28 cellular contexts compared by ENCODE assay signal in the genomic region with DNA sequence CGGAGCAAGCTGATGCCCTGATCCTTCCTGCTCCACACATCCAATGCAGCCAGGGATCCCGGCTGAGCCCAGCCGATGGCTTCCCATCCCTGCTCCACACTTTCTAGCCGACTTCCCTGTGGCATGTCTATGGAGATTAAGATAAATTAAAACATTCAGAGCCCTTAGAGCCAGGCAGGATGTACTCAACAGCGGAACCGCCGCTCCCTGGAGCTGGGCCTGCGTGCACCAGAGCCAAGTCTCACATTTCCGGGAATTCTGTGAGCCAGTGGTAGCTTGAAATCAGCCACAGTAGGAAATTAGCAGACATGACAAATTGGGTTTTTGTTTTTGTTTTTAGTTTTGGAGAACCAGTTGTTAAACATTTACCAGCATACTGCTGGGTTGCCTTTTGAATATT.
A peak's percentile ranks its signal among the peaks of the same experiment; 100 is the strongest.
DNase-seq lines count a peak whose midpoint lies in the region; ATAC-seq, FAIRE-seq and TF ChIP-seq lines count a peak whose summit lies in the region.
"Had no signal": no experiment of that assay in that cellular context is flagged by ENCODE, and none has a peak within 500 bp of the region (broad histone marks: within the 10 kb centered on the region; RNA-seq: fewer than 3 reads in every experiment).

No MANE protein-coding gene starts in this region.

- H3K4me1 ChIP-seq in adrenal gland (replicated peaks in 1 of 2), result no peaks in the 10 kb centered on the region
- H3K4me1 ChIP-seq in kidney (ENCODE audit: control insufficient read depth in 1 of 2, insufficient read depth in 1 of 2, low read depth in 1 of 2, low read length in 2 of 2), result peaks cover 0 to 4% of the 10 kb centered on the region in 2 donors
- no peaks in the 10 kb centered on the region for H3K4me1 ChIP-seq in pancreas
- H3K4me1 ChIP-seq: BLaER1 had no signal

- TF ChIP-seq POLR2A in adrenal gland (IDR thresholded peaks at IDR 0.05), result no peak

- H3K27me3 ChIP-seq in adrenal gland (no peaks in the 10 kb centered on the region), pancreas (no peaks in the 10 kb centered on the region)
- H3K27me3 ChIP-seq: BLaER1 had no signal

- FAIRE-seq in kidney (lab: Jason Lieb, UNC), result no peak
- no peak for FAIRE-seq in pancreas (lab: Jason Lieb, UNC)
- FAIRE-seq: GM12878, HTR-8/SVneo, RCC 7860 had no signal

- H3K4me3 ChIP-seq in adrenal gland (no peak overlapping the region), kidney (ENCODE audit: low read length in 2 of 2) (peak overlapping the region; percentile 9 to 26), pancreas (no peak overlapping the region)
- H3K4me3 ChIP-seq: BLaER1, GM12878, SK-N-MC had no signal

- intact Hi-C loops in adrenal gland (cut with DNase I) (no loop called here), kidney (cut with DNase I) (no loop called here), pancreas (cut with DNase I) (no loop called here)

- H3K9ac ChIP-seq in kidney (ENCODE audit: low read length in 2 of 2), result no peak overlapping the region
- H3K9ac ChIP-seq: BLaER1, KMS-11 had no signal

- ATAC-seq in pancreas (peak in 3 of 4 donors; percentile 49 to 72 (median 51)), HG03442 (IDR thresholded peaks at IDR 0.05; ENCODE audit: unreplicated experiment) (no peak), GM21737 (IDR thresholded peaks at IDR 0.05; ENCODE audit: unreplicated experiment) (no peak), HG02885 (IDR thresholded peaks at IDR 0.05; ENCODE audit: poor library complexity, unreplicated experiment) (no peak)
- ATAC-seq: GM12878 had no signal

- H3K36me3 ChIP-seq in adrenal gland (replicated peaks in 1 of 2) (no peaks in the 10 kb centered on the region), kidney (ENCODE audit: control insufficient read depth in 1 of 2, insufficient read depth in 2 of 2, low read length in 2 of 2) (no peaks in the 10 kb centered on the region), pancreas (no peaks in the 10 kb centered on the region)
- H3K36me3 ChIP-seq: BLaER1 had no signal

- TF ChIP-seq CTCF in adrenal gland (IDR thresholded peaks at IDR 0.05), result no peak
- no peak for TF ChIP-seq CTCF in kidney (IDR thresholded peaks at IDR 0.05; ENCODE audit: borderline replicate concordance, extremely low read depth, insufficient read depth)
- TF ChIP-seq CTCF in pancreas (IDR thresholded peaks at IDR 0.05), result no peak

- WGBS in adrenal gland, 4 donors, result 53 to 74% (median 60%) methylated on average over 9 of the region's 9 CpGs
- WGBS in pancreas, 2 donors, result 44 to 57% methylated on average over 9 of the region's 9 CpGs

- H3K27ac ChIP-seq in adrenal gland, result peak overlapping the region in 1 of 5 donors; percentile 52
- H3K27ac ChIP-seq in kidney (ENCODE audit: low read depth in 2 of 2, low read length in 2 of 2), result no peak overlapping the region
- peak overlapping the region in 1 of 4 donors; percentile 44 for H3K27ac ChIP-seq in pancreas
- H3K27ac ChIP-seq: BLaER1, KMS-11, SK-N-MC had no signal

- H3K9me3 ChIP-seq in adrenal gland (replicated peaks in 1 of 3) (no peaks in the 10 kb centered on the region), kidney (ENCODE audit: control insufficient read depth in 1 of 2, low read length in 2 of 2) (no peaks in the 10 kb centered on the region), pancreas (no peaks in the 10 kb centered on the region)
- H3K9me3 ChIP-seq: BLaER1 had no signal

- peak; percentile 52 for DNase-seq in Daoy (ENCODE audit: low read depth)
- DNase-seq in adrenal gland, result peak in 5 of 7 donors; percentile 12 to 63 (median 44)
- peak; percentile 81 for DNase-seq in kidney
- DNase-seq in pancreas, result peak in 1 of 6 donors; percentile 15
- DNase-seq in medulla oblongata (ENCODE audit: extremely low spot score), result no peak
- DNase-seq: CD4-positive, alpha-beta T cell; COR-L47; DMS 273 treated with DMSO at 0.1 percent for 48 hours; DMS79 treated with DMSO at 0.1 percent for 48 hours; H9; HFFc6; IMR-90; NCI-H1105; NCI-H146; NCI-H2029; NCI-H2171; NCI-H524 treated with DMSO at 0.1 percent for 48 hours; OCI-M1; SHP77 had no signal

Comparison
In these comparisons a context has a peak if more than half of its experiments do, and no peak if none do; other contexts are left out.
1. H3K4me3 ChIP-seq: peak in kidney (2 of 2); none in adrenal gland (0 of 4) and pancreas (0 of 4).
2. ATAC-seq: peak in pancreas (3 of 4); none in HG03442 (single experiment), GM21737 (single experiment) and HG02885 (single experiment).